14 cellular contexts compared by ENCODE assay signal in genomic region chr1:26094076-26094669, GRCh38. TPM values are rescaled to one million over a fixed set of nuclear protein-coding genes. Genes with fewer than 3 reads are reported as not detected.
DNase-seq lines count a peak whose midpoint lies in the region; ATAC-seq and TF ChIP-seq lines count a peak whose summit lies in the region.
"Had no signal": no experiment of that assay in that cellular context is flagged by ENCODE, and none has a peak within 500 bp of the region (broad histone marks: within the 10 kb centered on the region; RNA-seq: fewer than 3 reads in every experiment).

No MANE protein-coding gene starts in this region.

- H3K27me3 ChIP-seq in right atrium auricular region, result no peaks in the 10 kb centered on the region
- no peaks in the 10 kb centered on the region for H3K27me3 ChIP-seq in psoas muscle (ENCODE audit: insufficient read depth in 3 of 3, low read length in 2 of 3)
- H3K27me3 ChIP-seq in colonic mucosa, result no peaks in the 10 kb centered on the region
- H3K27me3 ChIP-seq: upper lobe of left lung had no signal

- TF ChIP-seq CTCF in right atrium auricular region (IDR thresholded peaks at IDR 0.05), result no peak
- no peak for TF ChIP-seq CTCF in psoas muscle (IDR thresholded peaks at IDR 0.05)
- TF ChIP-seq CTCF in colonic mucosa (IDR thresholded peaks at IDR 0.05), result no peak

- H3K9me3 ChIP-seq in right atrium auricular region (no peaks in the 10 kb centered on the region), psoas muscle (no peaks in the 10 kb centered on the region), colonic mucosa (no peaks in the 10 kb centered on the region)
- H3K9me3 ChIP-seq: upper lobe of left lung had no signal

- H3K4me3 ChIP-seq in right atrium auricular region (peak overlapping the region in 1 of 2 donors; percentile 14), psoas muscle (peak overlapping the region; percentile 26), colonic mucosa (no peak overlapping the region)
- H3K4me3 ChIP-seq: skin epidermis, upper lobe of left lung had no signal

- peaks cover 0 to 22% of the 10 kb centered on the region in 2 donors for H3K4me1 ChIP-seq in right atrium auricular region
- peaks cover 19% of the 10 kb centered on the region for H3K4me1 ChIP-seq in psoas muscle
- no peaks in the 10 kb centered on the region for H3K4me1 ChIP-seq in colonic mucosa

- DNase-seq in DMS79 treated with DMSO at 0.1 percent for 48 hours (lab: John Stamatoyannopoulos, UW) (peak; percentile 67), DMS79 (lab: John Stamatoyannopoulos, UW) (no peak), NCI-H526 treated with DMSO at 0.1 percent for 48 hours (lab: John Stamatoyannopoulos, UW) (peak; percentile 26), right atrium auricular region (ENCODE audit: low spot score) (no peak), psoas muscle (peak in 1 of 2 donors; percentile 22), colonic mucosa (no peak), amygdala (lab: John Stamatoyannopoulos, UW) (no peak)
- DNase-seq: activated CD8-positive, alpha-beta memory T cell treated with anti-CD3 and anti-CD28 coated beads, Interleukin-2, amount 50 U/mL, for 4 hours; effector CD4-positive, alpha-beta T cell; KG1 had no signal

- H3K36me3 ChIP-seq in right atrium auricular region, result no peaks in the 10 kb centered on the region
- H3K36me3 ChIP-seq in psoas muscle (ENCODE audit: insufficient read depth in 1 of 2, low read depth in 1 of 2), result no peaks in the 10 kb centered on the region
- no peaks in the 10 kb centered on the region for H3K36me3 ChIP-seq in colonic mucosa
- H3K36me3 ChIP-seq: upper lobe of left lung had no signal

- H3K27ac ChIP-seq in right atrium auricular region (peak overlapping the region; percentile 76 to 91), psoas muscle (peak overlapping the region; percentile 76), colonic mucosa (no peak overlapping the region)

- no peak overlapping the region for H3K9ac ChIP-seq in colonic mucosa (ENCODE audit: low read depth in 2 of 2, low read length in 2 of 2)

- intact Hi-C loops in psoas muscle (cut with DNase I) (loop anchor here in 1 of 2 donors (5.0 kb wide), 1 partner anchor 57 kb away; no protein-coding TSS in a partner anchor), colonic mucosa (cut with DNase I) (no loop called here)

- peak; percentile 72 to 85 (median 78) for ATAC-seq in psoas muscle
- ATAC-seq in GM21786 (IDR thresholded peaks at IDR 0.05; ENCODE audit: unreplicated experiment), result no peak

- WGBS in psoas muscle, 3 donors, result 7 to 10% (median 7%) methylated on average over 11 of the region's 11 CpGs

RNA-seq across cellular contexts. Expression of gene PDIK1L, which starts 17.5 kb away (rescaled TPM):
- 1 to 10 TPM; 3.0 to 3.4 TPM for total RNA-seq in right atrium auricular region
- total RNA-seq in psoas muscle, result 1 to 10 TPM; 3.1 to 7.0 (median 5.3) TPM
- polyA plus RNA-seq in psoas muscle, result 1 to 10 TPM; 1.4 to 5.8 (median 2.4) TPM
- 10 to 100 TPM; 12.5 to 14.8 TPM for total RNA-seq in colonic mucosa

RNA-seq across cellular contexts. Expression of gene TRIM63, which starts 26.7 kb away (rescaled TPM):
- 100 to 1,000 TPM; 118 to 151 TPM for total RNA-seq in right atrium auricular region
- total RNA-seq in psoas muscle, result 1,000 to 10,000 TPM in 1 of 4 donors, 100 to 1,000 TPM in 2, 10 to 100 TPM in 1; 74.2 to 2,937 (median 350) TPM
- 1,000 to 10,000 TPM in 2 of 3 donors, 100 to 1,000 TPM in 1; 369 to 2,799 (median 1,951) TPM for polyA plus RNA-seq in psoas muscle
- total RNA-seq in colonic mucosa, result under 1 TPM in 1 of 2 donors, not detected in 1; 0.15 TPM
- total RNA-seq: A673 had no signal

RNA-seq across cellular contexts. Expression of gene SLC30A2, which starts 48.3 kb away (rescaled TPM):
- under 1 TPM; 0.22 to 0.63 TPM for total RNA-seq in right atrium auricular region
- total RNA-seq in psoas muscle, result 1 to 10 TPM in 3 of 4 donors, under 1 TPM in 1; 0.32 to 7.8 (median 4.2) TPM
- polyA plus RNA-seq in psoas muscle, result 1 to 10 TPM in 1 of 3 donors, under 1 TPM in 2; 0.21 to 1.2 (median 0.70) TPM
- total RNA-seq in colonic mucosa, result under 1 TPM; 0.27 to 0.42 TPM
- total RNA-seq: A673 had no signal

Comparison
In these comparisons a context has a peak if more than half of its experiments do, and no peak if none do; other contexts are left out.
1. DNase-seq: peak in DMS79 treated with DMSO at 0.1 percent for 48 hours (single experiment) and NCI-H526 treated with DMSO at 0.1 percent for 48 hours (single experiment); none in DMS79 (single experiment), right atrium auricular region (single experiment), colonic mucosa (single experiment) and amygdala (0 of 56).
2. RNA of gene TRIM63, which starts 26.7 kb away (total RNA-seq): 74.2 to 2,937 TPM in psoas muscle and 118 to 151 TPM in right atrium auricular region; 0.15 TPM in colonic mucosa; every median in the first group is over 10 times any median in the second.